20 cellular contexts compared by ENCODE assay signal in genomic region chr6:160996316-160996715, GRCh38. TPM values are rescaled to one million over a fixed set of nuclear protein-coding genes. Genes with fewer than 3 reads are reported as not detected.
DNase-seq lines count a peak whose midpoint lies in the region; ATAC-seq and TF ChIP-seq lines count a peak whose summit lies in the region.
"Had no signal": no experiment of that assay in that cellular context is flagged by ENCODE, and none has a peak within 500 bp of the region (broad histone marks: within the 10 kb centered on the region; RNA-seq: fewer than 3 reads in every experiment).

No MANE protein-coding gene starts in this region.

- H3K4me3 ChIP-seq in PC-3 (ENCODE audit: low read length) (peak overlapping the region; percentile 23; the same call in 1 of the 2 replicates), choroid plexus epithelial cell (ENCODE audit: low read depth, low read length) (no peak overlapping the region)
- H3K4me3 ChIP-seq: sigmoid colon, upper lobe of right lung had no signal

- BruUV-seq in PC-3 (replicated peaks; lab: Mats Ljungman, UMichigan) = no TSS peak

- peaks cover 15% of the 10 kb centered on the region; the same call in 1 of the 2 replicates for H4K20me1 ChIP-seq in PC-3 (ENCODE audit: low read length)

- peaks cover 13% of the 10 kb centered on the region for H3K36me3 ChIP-seq in PC-3 (ENCODE audit: low read depth, low read length)
- H3K36me3 ChIP-seq: sigmoid colon, upper lobe of right lung had no signal

- intact Hi-C loops in PC-3 (cut with micrococcal nuclease) = loop anchor here (10.0 kb wide), 4 partner anchors 78 to 378 kb away; partner anchors contain the start of gene AGPAT4

- peaks cover 92% of the 10 kb centered on the region for H3K79me2 ChIP-seq in PC-3 (ENCODE audit: low read length)

- POLR2A ChIA-PET in PC-3 (lab: Charles Lee; ENCODE audit: unreplicated experiment) = no interaction called here

- H3K9me3 ChIP-seq in PC-3 (ENCODE audit: low read length) = no peaks in the 10 kb centered on the region; the same call in 1 of the 2 replicates
- H3K9me3 ChIP-seq: sigmoid colon, upper lobe of right lung had no signal

- no peaks in the 10 kb centered on the region for H3F3A ChIP-seq in PC-3 (ENCODE audit: low read length, unreplicated experiment)

- peak overlapping the region; percentile 52 for H3K4me2 ChIP-seq in PC-3 (ENCODE audit: low read length)
- H3K4me2 ChIP-seq: KMS-11 had no signal

- peak overlapping the region; percentile 78 for H3K27ac ChIP-seq in PC-3 (ENCODE audit: low read length)
- H3K27ac ChIP-seq: KMS-11, upper lobe of right lung had no signal

- in situ Hi-C loops in Caki2 (cut with HindIII; ENCODE audit: low pct_unique_long_range_greater_than_20kb, low sequenced_read_pairs) = no loop called here
- in situ Hi-C loops in KBM-7 (cut with MboI; ENCODE audit: low pct_unique_long_range_greater_than_20kb, low sequenced_read_pairs) = no loop called here

- peaks cover 13% of the 10 kb centered on the region for H3K4me1 ChIP-seq in PC-3 (ENCODE audit: insufficient read depth, low read length)

- TF ChIP-seq CTCF in PC-3 (conservative IDR thresholded peaks at IDR 0.05; ENCODE audit: low read depth, low read length) (no peak), choroid plexus epithelial cell (conservative IDR thresholded peaks at IDR 0.05; ENCODE audit: low read depth, low read length) (no peak)

- H2AFZ ChIP-seq in PC-3 (ENCODE audit: low read length) = no peak overlapping the region

- H3K9me2 ChIP-seq in PC-3 (replicated peaks; ENCODE audit: low read length) = no peaks in the 10 kb centered on the region

- CTCF ChIA-PET in PC-3 (lab: Charles Lee) = no interaction called here

- ATAC-seq in PC-3 (peak; percentile 52), GM19397 (IDR thresholded peaks at IDR 0.05; ENCODE audit: unreplicated experiment) (no peak)
- ATAC-seq: stimulated activated naive CD8-positive, alpha-beta T cell treated with anti-CD3 and anti-CD28 coated beads, Interleukin-15, amount 100 ng/mL, for 72 hours; upper lobe of right lung had no signal

- no peaks in the 10 kb centered on the region for H3K27me3 ChIP-seq in PC-3 (ENCODE audit: low read length)
- H3K27me3 ChIP-seq: sigmoid colon, upper lobe of right lung had no signal

- peak; percentile 9 for DNase-seq in Caki2 (ENCODE audit: low read depth)
- DNase-seq in PC-3 = peak; percentile 64
- DNase-seq in choroid plexus epithelial cell (ENCODE audit: low read depth) = peak; percentile 22
- DNase-seq in lung microvascular endothelial cell (ENCODE audit: low read depth in 2 of 2) = peak; percentile 60 to 63
- DNase-seq in hippocampal formation (lab: John Stamatoyannopoulos, UW) = no peak
- DNase-seq in activated CD4-positive, CD25-positive, alpha-beta regulatory T cell (lab: John Stamatoyannopoulos, UW) = no peak
- no peak for DNase-seq in KBM-7
- DNase-seq: activated effector memory CD4-positive, alpha-beta T cell treated with anti-CD3 and anti-CD28 coated beads, Interleukin-2, amount 50 U/mL, for 16 hours; amniotic stem cell; HFFc6; NCI-H1417; NCI-H2171 treated with DMSO at 0.1 percent for 48 hours; NCI-H748 treated with DMSO at 0.1 percent for 48 hours; nucleus accumbens; sigmoid colon; stimulated activated CD4-positive, alpha-beta T cell treated with anti-CD3 and anti-CD28 coated beads, Interleukin-1b, Interleukin-23, amount 100 ng/mL, for 48 hours; stimulated activated naive CD8-positive, alpha-beta T cell treated with anti-CD3 and anti-CD28 coated beads, Interleukin-15, amount 100 ng/mL, for 72 hours; upper lobe of right lung had no signal

- no peak overlapping the region; the same call in 1 of the 2 replicates for H3K9ac ChIP-seq in PC-3 (ENCODE audit: low read length)
- H3K9ac ChIP-seq: KMS-11 had no signal

RNA-seq across cellular contexts. Expression of gene MAP3K4, which starts 4.7 kb away (rescaled TPM):
- 16.4 and 18.0 TPM in 2 replicates for total RNA-seq in Caki2 (2014; rRNA removed; shearing (Covaris generic); ENCODE audit: low replicate concordance)
- 24.9 and 27.9 TPM in 2 replicates for total RNA-seq in PC-3 (2014; rRNA removed)
- 11.8 and 16.3 TPM in 2 replicates for total RNA-seq in lung microvascular endothelial cell

Comparison
In these comparisons a context has a peak if more than half of its experiments do, and no peak if none do; other contexts are left out.
1. DNase-seq: peak in Caki2 (single experiment), PC-3 (single experiment), choroid plexus epithelial cell (single experiment) and lung microvascular endothelial cell (2 of 2); none in hippocampal formation (0 of 2), activated CD4-positive, CD25-positive, alpha-beta regulatory T cell (0 of 4) and KBM-7 (single experiment).